ENCODE assay signal across 12 cellular contexts in the genomic region with DNA sequence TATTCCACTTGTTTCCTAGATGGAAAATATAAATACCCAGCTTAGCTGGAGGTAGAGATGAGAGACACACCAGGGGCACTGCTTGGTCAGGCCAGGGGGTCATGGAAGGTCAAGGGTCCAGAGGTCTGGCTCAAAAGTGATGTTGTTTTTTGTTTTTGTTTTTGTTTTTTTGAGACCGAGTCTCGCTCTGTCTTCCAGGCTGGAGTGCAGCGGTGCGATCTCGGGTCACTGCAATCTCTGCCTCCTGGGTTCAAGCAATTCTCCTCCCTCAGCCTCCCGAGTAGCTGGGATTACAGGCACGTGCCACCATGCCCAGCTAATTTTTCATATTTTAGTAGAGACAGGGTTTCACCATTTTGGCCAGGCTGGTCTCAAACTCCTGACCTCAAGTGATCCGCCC. TPM values are rescaled to one million over a fixed set of nuclear protein-coding genes. Genes with fewer than 3 reads are reported as not detected.
DNase-seq lines count a peak whose midpoint lies in the region; ATAC-seq lines count a peak whose summit lies in the region.
"Not testable (repeated sequence)": the region's sequence is repeated elsewhere in the genome, so short reads cannot be mapped to it uniquely, and the experiment has no call there.
"Had no signal": no experiment of that assay in that cellular context is flagged by ENCODE, and none has a peak within 500 bp of the region (broad histone marks: within the 10 kb centered on the region; RNA-seq: fewer than 3 reads in every experiment).

No MANE protein-coding gene starts in this region.

- peaks cover 31% of the 10 kb centered on the region for H3K4me1 Mint-ChIP-seq in activated naive CD4-positive, alpha-beta T cell treated with anti-CD3 and anti-CD28 coated beads, Interleukin-2, amount 10 ng/mL, durations not matched to agents 7 days and 5 days
- peaks cover 34 to 38% of the 10 kb centered on the region in 2 donors for H3K4me1 Mint-ChIP-seq in effector memory CD8-positive, alpha-beta T cell (ENCODE audit: low read depth in 2 of 2)
- H3K4me1 Mint-ChIP-seq in natural killer cell treated with Interleukin-12 subunit alpha and Interleukin-12 subunit beta and Interleukin-15 and Interleukin-18, amount 100 ng/mL, for 72 hours (ENCODE audit: low read depth in 2 of 2) = peaks cover 38 to 40% of the 10 kb centered on the region in 2 donors
- peaks cover 34% of the 10 kb centered on the region for H3K4me1 Mint-ChIP-seq in stimulated activated effector memory CD8-positive, alpha-beta T cell treated with anti-CD3 and anti-CD28 coated beads, Interleukin-12 subunit alpha, Interleukin-12 subunit beta, amount 100 ng/mL, for 72 hours

- CTCF ChIA-PET in activated naive CD4-positive, alpha-beta T cell treated with anti-CD3 and anti-CD28 coated beads, Interleukin-2, amount 10 ng/mL, durations not matched to agents 7 days and 5 days (lab: Charles Lee) = interaction anchor here (1.3 to 6.1 kb wide), 6 partner anchors 11 to 75 kb away, joined by 5 to 51 read pairs (median 22); a partner anchor contains a TSS

- H3K27me3 Mint-ChIP-seq in activated naive CD4-positive, alpha-beta T cell treated with anti-CD3 and anti-CD28 coated beads, Interleukin-2, amount 10 ng/mL, durations not matched to agents 7 days and 5 days = peaks cover 46% of the 10 kb centered on the region
- H3K27me3 Mint-ChIP-seq in effector memory CD8-positive, alpha-beta T cell; natural killer cell treated with Interleukin-12 subunit alpha and Interleukin-12 subunit beta and Interleukin-15 and Interleukin-18, amount 100 ng/mL, for 72 hours: not testable (repeated sequence)

- peaks cover 11% of the 10 kb centered on the region for H3K9me3 Mint-ChIP-seq in activated naive CD4-positive, alpha-beta T cell treated with anti-CD3 and anti-CD28 coated beads, Interleukin-2, amount 10 ng/mL, durations not matched to agents 7 days and 5 days
- peaks cover 6 to 14% of the 10 kb centered on the region in 2 donors for H3K9me3 Mint-ChIP-seq in effector memory CD8-positive, alpha-beta T cell
- H3K9me3 Mint-ChIP-seq in natural killer cell treated with Interleukin-12 subunit alpha and Interleukin-12 subunit beta and Interleukin-15 and Interleukin-18, amount 100 ng/mL, for 72 hours = peaks cover 11% of the 10 kb centered on the region
- H3K9me3 Mint-ChIP-seq in stimulated activated effector memory CD8-positive, alpha-beta T cell treated with anti-CD3 and anti-CD28 coated beads, Interleukin-12 subunit alpha, Interleukin-12 subunit beta, amount 100 ng/mL, for 72 hours = peaks cover 11% of the 10 kb centered on the region

- not testable (repeated sequence) for H4K20me1 ChIP-seq in BLaER1 treated with 17β-estradiol and CSF1 and Interleukin-3, amounts not matched to agents 10 nM and 100 nM

- DNase-seq in activated naive CD4-positive, alpha-beta T cell treated with anti-CD3 and anti-CD28 coated beads, Interleukin-2, amount 10 ng/mL, durations not matched to agents 7 days and 5 days; effector memory CD8-positive, alpha-beta T cell; natural killer cell treated with Interleukin-12 subunit alpha and Interleukin-12 subunit beta and Interleukin-15 and Interleukin-18, amount 100 ng/mL, for 72 hours (ENCODE audit: low spot score); stimulated activated effector memory CD8-positive, alpha-beta T cell treated with anti-CD3 and anti-CD28 coated beads, Interleukin-12 subunit alpha, Interleukin-12 subunit beta, amount 100 ng/mL, for 72 hours (ENCODE audit: low spot score in 2 of 2): not testable (repeated sequence)

- H3K36me3 ChIP-seq in BLaER1 treated with 17β-estradiol and CSF1 and Interleukin-3, amounts not matched to agents 10 nM and 100 nM; KOPT-K1 (ENCODE audit: insufficient read depth, low read length): not testable (repeated sequence)

- H3K27me3 ChIP-seq in BLaER1 treated with 17β-estradiol and CSF1 and Interleukin-3, amounts not matched to agents 10 nM and 100 nM = peaks cover 0 to 51% (median 0%) of the 10 kb centered on the region in 11 experiments; a peak in 5 of 22 replicates

- H3K4me1 ChIP-seq in BLaER1 treated with 17β-estradiol and CSF1 and Interleukin-3, amounts not matched to agents 10 nM and 100 nM = peaks cover 25 to 51% (median 41%) of the 10 kb centered on the region in 10 experiments

- H3K4me3 Mint-ChIP-seq in activated naive CD4-positive, alpha-beta T cell treated with anti-CD3 and anti-CD28 coated beads, Interleukin-2, amount 10 ng/mL, durations not matched to agents 7 days and 5 days = not testable (repeated sequence)
- peak overlapping the region in 1 of 2 donors; percentile 79 for H3K4me3 Mint-ChIP-seq in effector memory CD8-positive, alpha-beta T cell
- H3K4me3 Mint-ChIP-seq in natural killer cell treated with Interleukin-12 subunit alpha and Interleukin-12 subunit beta and Interleukin-15 and Interleukin-18, amount 100 ng/mL, for 72 hours = peak overlapping the region; percentile 6
- H3K4me3 Mint-ChIP-seq in stimulated activated effector memory CD8-positive, alpha-beta T cell treated with anti-CD3 and anti-CD28 coated beads, Interleukin-12 subunit alpha, Interleukin-12 subunit beta, amount 100 ng/mL, for 72 hours = peak overlapping the region; percentile 38

- not testable (repeated sequence) for H3K4me3 ChIP-seq in BLaER1 treated with 17β-estradiol and CSF1 and Interleukin-3, amounts not matched to agents 10 nM and 100 nM

- not testable (repeated sequence) for ATAC-seq in effector memory CD8-positive, alpha-beta T cell (replicated peaks); natural killer cell treated with Interleukin-12 subunit alpha and Interleukin-12 subunit beta and Interleukin-15 and Interleukin-18, amount 100 ng/mL, for 72 hours; stimulated activated effector memory CD8-positive, alpha-beta T cell treated with anti-CD3 and anti-CD28 coated beads, Interleukin-12 subunit alpha, Interleukin-12 subunit beta, amount 100 ng/mL, for 72 hours

- peak overlapping the region in 8 of 11 experiments; percentile 67 to 100 (median 84); a peak in 12 of 22 replicates for H3K4me2 ChIP-seq in BLaER1 treated with 17β-estradiol and CSF1 and Interleukin-3, amounts not matched to agents 10 nM and 100 nM

- peak overlapping the region in 1 of 11 experiments; percentile 69; a peak in 1 of 22 replicates for H3K27ac ChIP-seq in BLaER1 treated with 17β-estradiol and CSF1 and Interleukin-3, amounts not matched to agents 10 nM and 100 nM
- peak overlapping the region; percentile 63 for H3K27ac ChIP-seq in KOPT-K1 (ENCODE audit: low read depth, low read length, poor library complexity, severe bottlenecking)

- H3K27ac Mint-ChIP-seq in activated naive CD4-positive, alpha-beta T cell treated with anti-CD3 and anti-CD28 coated beads, Interleukin-2, amount 10 ng/mL, durations not matched to agents 7 days and 5 days = peak overlapping the region; percentile 55
- peak overlapping the region; percentile 84 to 95 for H3K27ac Mint-ChIP-seq in effector memory CD8-positive, alpha-beta T cell
- peak overlapping the region; percentile 4 to 62 for H3K27ac Mint-ChIP-seq in natural killer cell treated with Interleukin-12 subunit alpha and Interleukin-12 subunit beta and Interleukin-15 and Interleukin-18, amount 100 ng/mL, for 72 hours
- not testable (repeated sequence) for H3K27ac Mint-ChIP-seq in stimulated activated effector memory CD8-positive, alpha-beta T cell treated with anti-CD3 and anti-CD28 coated beads, Interleukin-12 subunit alpha, Interleukin-12 subunit beta, amount 100 ng/mL, for 72 hours

- H3K9ac ChIP-seq in BLaER1 treated with 17β-estradiol and CSF1 and Interleukin-3, amounts not matched to agents 10 nM and 100 nM = peak overlapping the region in 2 of 11 experiments; percentile 8 to 28; a peak in 2 of 22 replicates

- H3K9me3 ChIP-seq in BLaER1 treated with 17β-estradiol and CSF1 and Interleukin-3, amounts not matched to agents 10 nM and 100 nM (replicated peaks in 1 of 11) = peaks cover 20 to 23% (median 21%) of the 10 kb centered on the region in 11 experiments
- peaks cover 19% of the 10 kb centered on the region for H3K9me3 ChIP-seq in KOPT-K1 (ENCODE audit: insufficient read depth, low read length, poor library complexity, severe bottlenecking)

- H3K36me3 Mint-ChIP-seq in activated naive CD4-positive, alpha-beta T cell treated with anti-CD3 and anti-CD28 coated beads, Interleukin-2, amount 10 ng/mL, durations not matched to agents 7 days and 5 days = peaks cover 11% of the 10 kb centered on the region
- not testable (repeated sequence) for H3K36me3 Mint-ChIP-seq in effector memory CD8-positive, alpha-beta T cell (ENCODE audit: insufficient read depth); stimulated activated effector memory CD8-positive, alpha-beta T cell treated with anti-CD3 and anti-CD28 coated beads, Interleukin-12 subunit alpha, Interleukin-12 subunit beta, amount 100 ng/mL, for 72 hours
- peaks cover 14% of the 10 kb centered on the region for H3K36me3 Mint-ChIP-seq in natural killer cell treated with Interleukin-12 subunit alpha and Interleukin-12 subunit beta and Interleukin-15 and Interleukin-18, amount 100 ng/mL, for 72 hours

RNA-seq across cellular contexts. Expression of a gene that starts 26.3 kb away (rescaled TPM):
- total RNA-seq in natural killer cell treated with Interleukin-12 subunit alpha and Interleukin-12 subunit beta and Interleukin-15 and Interleukin-18, amount 100 ng/mL, for 72 hours = 1 to 10 TPM; 3.1 to 3.4 TPM
- total RNA-seq: GM23248, H4 had no signal

RNA-seq across cellular contexts. Expression of a gene that starts 36.2 kb away (rescaled TPM):
- total RNA-seq in natural killer cell treated with Interleukin-12 subunit alpha and Interleukin-12 subunit beta and Interleukin-15 and Interleukin-18, amount 100 ng/mL, for 72 hours = not detected
- total RNA-seq: CD4-positive, CD25-positive, alpha-beta regulatory T cell; CD8-positive, alpha-beta T cell; GM12878; GM23248; H4; H9 had no signal
